ENCODE assay signal across 8 cellular contexts in the genomic region with DNA sequence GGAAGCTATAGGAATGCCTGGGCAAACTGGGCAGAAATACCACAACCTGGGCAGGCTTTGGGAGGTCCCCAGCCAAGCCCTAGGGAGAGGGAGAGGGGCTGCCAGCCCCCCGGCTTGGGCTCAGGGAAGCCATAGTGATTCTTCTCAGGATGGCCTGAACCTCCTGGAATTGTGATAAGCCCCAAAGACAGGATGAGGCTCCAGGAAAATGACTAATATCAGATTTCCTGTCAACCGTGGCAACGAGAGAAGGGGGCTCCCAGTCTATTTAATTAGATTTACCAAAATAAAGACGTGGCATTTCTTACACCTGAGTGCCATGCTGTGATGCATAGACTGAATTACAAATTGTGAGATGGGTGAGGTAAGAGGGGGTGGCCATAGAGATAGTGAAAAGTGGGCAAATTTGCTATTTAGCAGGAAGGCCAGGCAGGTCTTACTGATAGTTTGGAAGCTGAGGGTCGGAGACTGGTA. TPM values are rescaled to one million over a fixed set of nuclear protein-coding genes. Genes with fewer than 3 reads are reported as not detected.
DNase-seq lines count a peak whose midpoint lies in the region; ATAC-seq, FAIRE-seq and TF ChIP-seq lines count a peak whose summit lies in the region.

No MANE protein-coding gene starts in this region.

- CTCF ChIA-PET in HepG2 (lab: Yijun Ruan, JAX; ENCODE audit: low intra/inter-chr PET ratio, low total read pairs), result no interaction called here

- WGBS in liver, result 48% methylated on average over 5 of the region's 5 CpGs
- 17% methylated on average over 5 of the region's 5 CpGs for WGBS in HepG2 (ENCODE audit: low lambda C conversion rate)

- H2AFZ ChIP-seq in HepG2 (ENCODE audit: low read length), result no peak overlapping the region

- H3K4me3 ChIP-seq in liver (ENCODE audit: low read depth in 1 of 3, low read length in 3 of 3), result no peak overlapping the region
- no peak overlapping the region for H3K4me3 ChIP-seq in HepG2 (replicated peaks in 1 of 3; ENCODE audit: insufficient read depth in 1 of 3, low read depth in 2 of 3, low read length in 3 of 3)
- peak overlapping the region; percentile 87 for H3K4me3 ChIP-seq in coronary artery
- peak overlapping the region in 1 of 2 donors; percentile 84 for H3K4me3 ChIP-seq in muscle layer of colon (ENCODE audit: low read depth in 1 of 2, low read length in 2 of 2)
- peak overlapping the region; percentile 75 for H3K4me3 ChIP-seq in vagina

- peaks cover 0 to 7% (median 3%) of the 10 kb centered on the region in 4 donors for H3K4me1 ChIP-seq in liver (ENCODE audit: control insufficient read depth in 4 of 4, insufficient read depth in 4 of 4, low read length in 3 of 4)
- peaks cover 17% of the 10 kb centered on the region for H3K4me1 ChIP-seq in HepG2 (ENCODE audit: insufficient read depth, low read length)
- H3K4me1 ChIP-seq in muscle layer of colon (ENCODE audit: insufficient read depth, low read length), result peaks cover 12% of the 10 kb centered on the region
- peaks cover 30% of the 10 kb centered on the region for H3K4me1 ChIP-seq in vagina

- TF ChIP-seq CTCF in liver (IDR thresholded peaks at IDR 0.05; ENCODE audit: low read depth, low read length, missing input control) (no peak), HepG2 (CRISPR knock-in tag; IDR thresholded peaks at IDR 0.05) (no peak), coronary artery (IDR thresholded peaks at IDR 0.05) (no peak), vagina (IDR thresholded peaks at IDR 0.05) (no peak)

- TF ChIP-seq EP300 in HepG2 (IDR thresholded peaks at IDR 0.05; ENCODE audit: low read depth in 2 of 2, low read length in 2 of 2), result no peak
- TF ChIP-seq EP300 in HepG2 (CRISPR knock-in tag; IDR thresholded peaks at IDR 0.05; ENCODE audit: borderline replicate concordance), result no peak

- H3K27me3 ChIP-seq in liver (ENCODE audit: control insufficient read depth in 4 of 4, insufficient read depth in 4 of 4, low read length in 3 of 4) (no peaks in the 10 kb centered on the region), HepG2 (ENCODE audit: control insufficient read depth in 1 of 2, insufficient read depth in 2 of 2, low read length in 2 of 2) (peaks cover 0 to 10% of the 10 kb centered on the region in 2 experiments; a peak in 3 of 5 replicates), muscle layer of colon (ENCODE audit: control insufficient read depth in 1 of 2, insufficient read depth in 2 of 2, low read length in 2 of 2) (no peaks in the 10 kb centered on the region), vagina (no peaks in the 10 kb centered on the region)

- no peaks in the 10 kb centered on the region for H3K9me3 ChIP-seq in liver (ENCODE audit: control insufficient read depth in 4 of 4, low read length in 3 of 4)
- no peaks in the 10 kb centered on the region for H3K9me3 ChIP-seq in HepG2 (ENCODE audit: low read length)
- H3K9me3 ChIP-seq in muscle layer of colon (ENCODE audit: low read length), result no peaks in the 10 kb centered on the region
- H3K9me3 ChIP-seq in vagina, result no peaks in the 10 kb centered on the region

- TF ChIP-seq RAD21 in liver (IDR thresholded peaks at IDR 0.05) (no peak), HepG2 (CRISPR knock-in tag; IDR thresholded peaks at IDR 0.05) (no peak)

- H3K4me2 ChIP-seq in HepG2 (ENCODE audit: low read depth, low read length), result no peak overlapping the region

- ATAC-seq in HepG2 (no peak), GM18909 (IDR thresholded peaks at IDR 0.05; ENCODE audit: poor library complexity, unreplicated experiment) (no peak), GM21381 (IDR thresholded peaks at IDR 0.05; ENCODE audit: unreplicated experiment) (no peak)

- H3K27ac ChIP-seq in liver (ENCODE audit: low read depth in 1 of 2, low read length in 2 of 2) (peak overlapping the region; percentile 80 to 85), HepG2 (ENCODE audit: extremely low read length, insufficient read depth, low read length) (no peak overlapping the region), coronary artery (peak overlapping the region; percentile 95 to 99), muscle layer of colon (ENCODE audit: low read depth, low read length) (no peak overlapping the region), vagina (peak overlapping the region; percentile 99)

- peak overlapping the region in 1 of 2 donors; percentile 56 for H3K9ac ChIP-seq in liver (ENCODE audit: low read depth in 1 of 2, low read length in 2 of 2)
- no peak overlapping the region for H3K9ac ChIP-seq in HepG2 (ENCODE audit: insufficient read depth, low read depth, low read length)
- peak overlapping the region; percentile 85 for H3K9ac ChIP-seq in muscle layer of colon (ENCODE audit: low read length)

- POLR2A ChIA-PET in HepG2 (lab: Yijun Ruan, JAX), result no interaction called here

- H4K20me1 ChIP-seq in HepG2 (ENCODE audit: insufficient read depth, low read length), result no peaks in the 10 kb centered on the region

- H3K79me2 ChIP-seq in HepG2 (ENCODE audit: insufficient read depth, low read length), result no peaks in the 10 kb centered on the region

- BruUV-seq in HepG2 (replicated peaks; lab: Mats Ljungman, UMichigan), result no TSS peak

- no peak for FAIRE-seq in HepG2 (lab: Jason Lieb, UNC)

- intact Hi-C loops in HepG2 (cut with micrococcal nuclease; ENCODE audit: unreplicated experiment), result no loop called here
- intact Hi-C loops in vagina (cut with DNase I), result loop anchor here (5.0 kb wide), 1 partner anchor 35 kb away; no protein-coding TSS in a partner anchor

- DNase-seq in HepG2 (ENCODE audit: low spot score), result no peak
- DNase-seq in coronary artery (ENCODE audit: low spot score), result no peak
- DNase-seq in vagina (ENCODE audit: extremely low spot score in 2 of 2), result no peak
- DNase-seq in DMS153 treated with DMSO at 0.1 percent for 48 hours (lab: John Stamatoyannopoulos, UW; ENCODE audit: unreplicated experiment), result no peak

- TF ChIP-seq POLR2A in HepG2 (IDR thresholded peaks at IDR 0.05; ENCODE audit: insufficient read depth in 1 of 2, low read depth in 2 of 2, low read length in 2 of 2) (no peak), vagina (IDR thresholded peaks at IDR 0.05) (no peak)

- in situ Hi-C loops in HepG2 (cut with HindIII; ENCODE audit: extremely low pct_ligation_motif_present, low pct_unique_long_range_greater_than_20kb), result no loop called here

- H3K36me3 ChIP-seq in liver (ENCODE audit: control insufficient read depth in 4 of 4, insufficient read depth in 3 of 4, low read depth in 1 of 4, low read length in 3 of 4) (no peaks in the 10 kb centered on the region), HepG2 (replicated peaks in 1 of 2; ENCODE audit: control insufficient read depth in 1 of 2, insufficient read depth in 2 of 2, low read length in 2 of 2) (no peaks in the 10 kb centered on the region), muscle layer of colon (ENCODE audit: insufficient read depth, low read length) (no peaks in the 10 kb centered on the region), vagina (no peaks in the 10 kb centered on the region)

RNA-seq across cellular contexts. Expression of a gene that starts 20.4 kb away (rescaled TPM):
- 100 to 1,000 TPM in 1 of 2 donors, 10 to 100 TPM in 1; 95.3 to 118 TPM for total RNA-seq in liver
- polyA plus RNA-seq in liver, result 10 to 100 TPM in 1 of 2 donors, 1 to 10 TPM in 1; 5.0 to 42.1 TPM
- 31.3 and 83.8 TPM in 2 replicates for total RNA-seq in HepG2 (2016; rRNA removed; fragmentation: Illumina TruSeq; extraction: Trizol)
- 10.9 and 11.9 TPM in 2 replicates for total RNA-seq in HepG2 (2016; cell fraction: cytosol; rRNA removed; fragmentation: Illumina TruSeq; extraction: Trizol; ENCODE audit: low read depth)
- 27.2 and 84.9 TPM in 2 replicates for total RNA-seq in HepG2 (2016; cell fraction: insoluble cytoplasmic fraction; rRNA removed; fragmentation: Illumina TruSeq; extraction: Trizol)
- total RNA-seq in HepG2 (2016; cell fraction: membrane; rRNA removed; fragmentation: Illumina TruSeq; extraction: Trizol), result 21.3 and 21.4 TPM in 2 replicates
- 63.4 and 80.5 TPM in 2 replicates for total RNA-seq in HepG2 (2016; cell fraction: nucleus; rRNA removed; fragmentation: Illumina TruSeq; extraction: Trizol)
- 83.6 and 101 TPM in 2 replicates for polyA plus RNA-seq in HepG2 (2011; rRNA removed)
- polyA plus RNA-seq in HepG2 (2011; cell fraction: cytosol; rRNA removed), result 50.5 and 96.5 TPM in 2 replicates
- 91.5 and 110 TPM in 2 replicates for polyA plus RNA-seq in HepG2 (2011; cell fraction: nucleus; rRNA removed)
- polyA plus RNA-seq in HepG2 (2012), result 46.1 and 57.3 TPM in 2 replicates
- 8.9 and 11.1 TPM in 2 replicates for polyA plus RNA-seq in HepG2 (2016; cell fraction: cytosol; fragmentation: Illumina TruSeq; extraction: Trizol; ENCODE audit: low read depth)
- polyA plus RNA-seq in HepG2 (2016; cell fraction: insoluble cytoplasmic fraction; fragmentation: Illumina TruSeq; extraction: Trizol; ENCODE audit: low read depth), result 30.8 and 35.3 TPM in 2 replicates
- 15.5 and 16.1 TPM in 2 replicates for polyA plus RNA-seq in HepG2 (2016; cell fraction: membrane; fragmentation: Illumina TruSeq; extraction: Trizol; ENCODE audit: low read depth)
- 114 and 127 TPM in 2 replicates for polyA plus RNA-seq in HepG2 (2016; cell fraction: nucleus; fragmentation: Illumina TruSeq; extraction: Trizol; ENCODE audit: insufficient read depth, low read depth)
- 129 and 168 TPM in 2 replicates for polyA minus RNA-seq in HepG2 (2011; rRNA and poly(A)+ RNA removed; ENCODE audit: low replicate concordance)
- polyA minus RNA-seq in HepG2 (2011; cell fraction: cytosol; rRNA and poly(A)+ RNA removed), result 52.3 and 73.2 TPM in 2 replicates
- polyA minus RNA-seq in HepG2 (2011; cell fraction: nucleus; rRNA and poly(A)+ RNA removed), result 20.1 and 27.8 TPM in 2 replicates
- total RNA-seq in vagina, result 257 TPM

RNA-seq across cellular contexts. Expression of a gene that starts 56.8 kb away (rescaled TPM):
- 10 to 100 TPM in 1 of 2 donors, 1 to 10 TPM in 1; 4.8 to 22.8 TPM for total RNA-seq in liver
- 1 to 10 TPM; 3.0 to 3.7 TPM for polyA plus RNA-seq in liver
- 35.8 and 67.5 TPM in 2 replicates for total RNA-seq in HepG2 (2016; rRNA removed; fragmentation: Illumina TruSeq; extraction: Trizol)
- 24.1 and 26.9 TPM in 2 replicates for total RNA-seq in HepG2 (2016; cell fraction: cytosol; rRNA removed; fragmentation: Illumina TruSeq; extraction: Trizol; ENCODE audit: low read depth)
- 31.0 and 63.9 TPM in 2 replicates for total RNA-seq in HepG2 (2016; cell fraction: insoluble cytoplasmic fraction; rRNA removed; fragmentation: Illumina TruSeq; extraction: Trizol)
- 48.4 and 52.8 TPM in 2 replicates for total RNA-seq in HepG2 (2016; cell fraction: membrane; rRNA removed; fragmentation: Illumina TruSeq; extraction: Trizol)
- total RNA-seq in HepG2 (2016; cell fraction: nucleus; rRNA removed; fragmentation: Illumina TruSeq; extraction: Trizol), result 82.9 and 86.5 TPM in 2 replicates
- polyA plus RNA-seq in HepG2 (2011; rRNA removed), result 55.0 and 55.2 TPM in 2 replicates
- polyA plus RNA-seq in HepG2 (2011; cell fraction: cytosol; rRNA removed), result 19.4 and 33.8 TPM in 2 replicates
- 229 and 337 TPM in 2 replicates for polyA plus RNA-seq in HepG2 (2011; cell fraction: nucleus; rRNA removed)
- 36.3 and 37.7 TPM in 2 replicates for polyA plus RNA-seq in HepG2 (2012)
- 14.1 and 14.2 TPM in 2 replicates for polyA plus RNA-seq in HepG2 (2016; cell fraction: cytosol; fragmentation: Illumina TruSeq; extraction: Trizol; ENCODE audit: low read depth)
- 33.8 and 39.1 TPM in 2 replicates for polyA plus RNA-seq in HepG2 (2016; cell fraction: insoluble cytoplasmic fraction; fragmentation: Illumina TruSeq; extraction: Trizol; ENCODE audit: low read depth)
- 33.4 and 35.7 TPM in 2 replicates for polyA plus RNA-seq in HepG2 (2016; cell fraction: membrane; fragmentation: Illumina TruSeq; extraction: Trizol; ENCODE audit: low read depth)
- polyA plus RNA-seq in HepG2 (2016; cell fraction: nucleus; fragmentation: Illumina TruSeq; extraction: Trizol; ENCODE audit: insufficient read depth, low read depth), result 217 and 242 TPM in 2 replicates
- 39.6 and 88.9 TPM in 2 replicates for polyA minus RNA-seq in HepG2 (2011; rRNA and poly(A)+ RNA removed; ENCODE audit: low replicate concordance)
- polyA minus RNA-seq in HepG2 (2011; cell fraction: cytosol; rRNA and poly(A)+ RNA removed), result 23.0 and 24.3 TPM in 2 replicates
- polyA minus RNA-seq in HepG2 (2011; cell fraction: nucleus; rRNA and poly(A)+ RNA removed), result 51.5 and 67.3 TPM in 2 replicates
- total RNA-seq in vagina, result 36.6 TPM

Comparison
In these comparisons a context has a peak if more than half of its experiments do, and no peak if none do; other contexts are left out.
1. H3K27ac ChIP-seq: peak in liver (2 of 2), coronary artery (2 of 2) and vagina (single experiment); none in HepG2 (single experiment) and muscle layer of colon (single experiment).
2. H3K4me3 ChIP-seq: peak in coronary artery (single experiment) and vagina (2 of 2); none in liver (0 of 3) and HepG2 (0 of 3).